ENCODE assay signal across 23 cellular contexts in genomic region chr4:173398251-173398650, GRCh38. TPM values are rescaled to one million over a fixed set of nuclear protein-coding genes. Genes with fewer than 3 reads are reported as not detected.
DNase-seq lines count a peak whose midpoint lies in the region; ATAC-seq and TF ChIP-seq lines count a peak whose summit lies in the region.
"Had no signal": no experiment of that assay in that cellular context is flagged by ENCODE, and none has a peak within 500 bp of the region (broad histone marks: within the 10 kb centered on the region; RNA-seq: fewer than 3 reads in every experiment).

No MANE protein-coding gene starts in this region.

- no peak overlapping the region for H3K9ac ChIP-seq in SK-N-MC (ENCODE audit: insufficient read length)

- H3K36me3 ChIP-seq in SK-N-MC (ENCODE audit: insufficient read depth, low read length) (peaks cover 3% of the 10 kb centered on the region; the same call in 1 of the 2 replicates), osteoblast (ENCODE audit: insufficient read depth, low read length) (peaks cover 12% of the 10 kb centered on the region), tibial artery (peaks cover 0 to 4% (median 0%) of the 10 kb centered on the region in 3 donors)
- H3K36me3 ChIP-seq: MG63, SJCRH30 had no signal

- peak overlapping the region; percentile 28; the same call in 1 of the 2 replicates for H3K27ac ChIP-seq in SK-N-MC
- H3K27ac ChIP-seq in osteoblast (ENCODE audit: low read depth, low read length), result peak overlapping the region; percentile 54
- peak overlapping the region; percentile 72 for H3K27ac ChIP-seq in tibial artery
- H3K27ac ChIP-seq: body of pancreas, SJCRH30 had no signal

- peaks cover 4% of the 10 kb centered on the region for H3K27me3 Mint-ChIP-seq in activated CD4-positive, alpha-beta T cell treated with anti-CD3 and anti-CD28 coated beads for 36 hours
- H3K27me3 Mint-ChIP-seq: T-helper 17 cell had no signal

- H3K4me3 Mint-ChIP-seq in activated CD4-positive, alpha-beta T cell treated with anti-CD3 and anti-CD28 coated beads for 36 hours, result no peak overlapping the region
- H3K4me3 Mint-ChIP-seq: CD14-positive monocyte; H9; stimulated activated naive CD8-positive, alpha-beta T cell treated with anti-CD3 and anti-CD28 coated beads, Interleukin-15, amount 100 ng/mL, for 72 hours; T-helper 17 cell had no signal

- H3K4me3 ChIP-seq in SK-N-MC (no peak overlapping the region; the same call in 1 of the 2 replicates), osteoblast (ENCODE audit: insufficient read depth, low read length) (peak overlapping the region; percentile 14), tibial artery (peak overlapping the region; percentile 35 to 41)
- H3K4me3 ChIP-seq: body of pancreas, MG63, SJCRH30 had no signal

- H4K20me1 ChIP-seq in osteoblast (ENCODE audit: insufficient read depth, low read length), result no peaks in the 10 kb centered on the region

- H3K9me3 Mint-ChIP-seq in activated CD4-positive, alpha-beta T cell treated with anti-CD3 and anti-CD28 coated beads for 36 hours (ENCODE audit: low read depth), result no peaks in the 10 kb centered on the region
- H3K9me3 Mint-ChIP-seq: activated naive CD4-positive, alpha-beta T cell treated with anti-CD3 and anti-CD28 coated beads, Interleukin-2, amount 50 U/mL, for 72 hours; CD14-positive monocyte; H9; nephron; stimulated activated naive CD8-positive, alpha-beta T cell treated with anti-CD3 and anti-CD28 coated beads, Interleukin-15, amount 100 ng/mL, for 72 hours had no signal

- no peak overlapping the region for H2AFZ ChIP-seq in osteoblast (ENCODE audit: low read length)

- POLR2A ChIA-PET in activated CD4-positive, alpha-beta T cell treated with anti-CD3 and anti-CD28 coated beads for 36 hours (lab: Charles Lee), result no interaction called here

- H3K4me1 Mint-ChIP-seq in activated CD4-positive, alpha-beta T cell treated with anti-CD3 and anti-CD28 coated beads for 36 hours, result no peaks in the 10 kb centered on the region
- H3K4me1 Mint-ChIP-seq: CD14-positive monocyte; H9; nephron; stimulated activated naive CD8-positive, alpha-beta T cell treated with anti-CD3 and anti-CD28 coated beads, Interleukin-15, amount 100 ng/mL, for 72 hours had no signal

- no peak for ATAC-seq in activated CD4-positive, alpha-beta T cell treated with anti-CD3 and anti-CD28 coated beads for 36 hours
- ATAC-seq: activated naive CD4-positive, alpha-beta T cell treated with anti-CD3 and anti-CD28 coated beads, Interleukin-2, amount 50 U/mL, for 72 hours; body of pancreas; stimulated activated naive CD8-positive, alpha-beta T cell treated with anti-CD3 and anti-CD28 coated beads, Interleukin-15, amount 100 ng/mL, for 72 hours; T-helper 17 cell had no signal

- H3K27me3 ChIP-seq in osteoblast (ENCODE audit: insufficient read depth, low read length), result no peaks in the 10 kb centered on the region
- no peaks in the 10 kb centered on the region for H3K27me3 ChIP-seq in tibial artery
- H3K27me3 ChIP-seq: body of pancreas, heart left ventricle, MG63, SJCRH30 had no signal

- no peaks in the 10 kb centered on the region for H3K36me3 Mint-ChIP-seq in activated CD4-positive, alpha-beta T cell treated with anti-CD3 and anti-CD28 coated beads for 36 hours (ENCODE audit: low read depth)
- H3K36me3 Mint-ChIP-seq: activated naive CD4-positive, alpha-beta T cell treated with anti-CD3 and anti-CD28 coated beads, Interleukin-2, amount 50 U/mL, for 72 hours had no signal

- no peak for DNase-seq in SK-N-MC (ENCODE audit: low read depth, low spot score)
- peak; percentile 33 for DNase-seq in fibroblast of peridontal ligament (ENCODE audit: extremely low read depth)
- DNase-seq in osteoblast (ENCODE audit: insufficient read length, low spot score, missing footprints), result no peak
- DNase-seq in tibial artery, result no peak
- DNase-seq in stimulated activated CD4-positive, alpha-beta T cell treated with anti-CD3 and anti-CD28 coated beads, Interleukin-4, amount 100 ng/mL, for 24 hours, result no peak
- DNase-seq in epidermal melanocyte (ENCODE audit: insufficient read length, low spot score), result no peak
- DNase-seq in activated CD4-positive, alpha-beta T cell treated with anti-CD3 and anti-CD28 coated beads for 36 hours, result no peak
- no peak for DNase-seq in NCI-H748 treated with DMSO at 0.1 percent for 48 hours (lab: John Stamatoyannopoulos, UW)
- DNase-seq: activated CD4-positive, alpha-beta T cell treated with anti-CD3 and anti-CD28 coated beads, Interleukin-2, amount 50 U/mL, for 1 hour; body of pancreas; H9; heart left ventricle; MG63; NCI-H1436; NCI-H510A treated with DMSO at 0.1 percent for 48 hours; SJCRH30; stimulated activated CD4-positive, alpha-beta T cell treated with anti-CD3 and anti-CD28 coated beads, Interleukin-12 subunit alpha, Interleukin-12 subunit beta, amount 100 ng/mL, for 4 hours; stimulated activated naive CD8-positive, alpha-beta T cell treated with anti-CD3 and anti-CD28 coated beads, Interleukin-15, amount 100 ng/mL, for 72 hours; T-helper 17 cell had no signal

- H3K79me2 ChIP-seq in osteoblast (ENCODE audit: insufficient read depth, low read length), result no peaks in the 10 kb centered on the region

- no peak for TF ChIP-seq CTCF in osteoblast (IDR thresholded peaks at IDR 0.05; ENCODE audit: extremely low read depth, low read depth, low read length)
- no peak for TF ChIP-seq CTCF in tibial artery (IDR thresholded peaks at IDR 0.05)

- H3K9me3 ChIP-seq in SK-N-MC (ENCODE audit: low read depth, low read length) (no peaks in the 10 kb centered on the region), osteoblast (ENCODE audit: low read depth, low read length) (no peaks in the 10 kb centered on the region), tibial artery (no peaks in the 10 kb centered on the region)
- H3K9me3 ChIP-seq: body of pancreas, SJCRH30 had no signal

- intact Hi-C loops in tibial artery (cut with DNase I; ENCODE audit: low total_unique reads), result no loop called here
- intact Hi-C loops in activated CD4-positive, alpha-beta T cell treated with anti-CD3 and anti-CD28 coated beads for 36 hours (cut with DNase I, micrococcal nuclease), result no loop called here

- H3K4me1 ChIP-seq in osteoblast (ENCODE audit: insufficient read depth, low read length) (peaks cover 16% of the 10 kb centered on the region), tibial artery (peaks cover 0 to 55% (median 13%) of the 10 kb centered on the region in 4 donors)
- H3K4me1 ChIP-seq: body of pancreas, heart left ventricle, SJCRH30 had no signal

- H3K4me2 ChIP-seq in osteoblast (ENCODE audit: insufficient read depth, low read length), result peak overlapping the region; percentile 26

- no peak overlapping the region for H3K27ac Mint-ChIP-seq in activated CD4-positive, alpha-beta T cell treated with anti-CD3 and anti-CD28 coated beads for 36 hours
- H3K27ac Mint-ChIP-seq: activated naive CD4-positive, alpha-beta T cell treated with anti-CD3 and anti-CD28 coated beads, Interleukin-2, amount 50 U/mL, for 72 hours; CD14-positive monocyte; H9; stimulated activated naive CD8-positive, alpha-beta T cell treated with anti-CD3 and anti-CD28 coated beads, Interleukin-15, amount 100 ng/mL, for 72 hours; T-helper 17 cell had no signal

- CTCF ChIA-PET in activated CD4-positive, alpha-beta T cell treated with anti-CD3 and anti-CD28 coated beads for 36 hours (lab: Charles Lee), result interaction anchor here (1.1 to 1.2 kb wide), 3 partner anchors 17 to 97 kb away, joined by 3 to 6 read pairs (median 3); no protein-coding TSS in a partner anchor

RNA-seq across cellular contexts. Expression of gene SCRG1, which starts 0.7 kb away (rescaled TPM):
- 0.88 and 7.6 TPM in 2 replicates for total RNA-seq in osteoblast
- total RNA-seq in activated CD4-positive, alpha-beta T cell treated with anti-CD3 and anti-CD28 coated beads for 36 hours, result not detected
- total RNA-seq: activated naive CD4-positive, alpha-beta T cell treated with anti-CD3 and anti-CD28 coated beads, Interleukin-2, amount 50 U/mL, for 72 hours; body of pancreas; H9; pulmonary artery endothelial cell; SJCRH30; T-helper 17 cell had no signal

RNA-seq across cellular contexts. Expression of gene SAP30, which starts 27.5 kb away (rescaled TPM):
- total RNA-seq in osteoblast, result 22.1 and 25.3 TPM in 2 replicates
- total RNA-seq in activated CD4-positive, alpha-beta T cell treated with anti-CD3 and anti-CD28 coated beads for 36 hours, result 10 to 100 TPM; 22.0 to 29.3 TPM
